1 cellular context compared by ENCODE assay signal in genomic region chr22:19792383-19792896, GRCh38. TPM values are rescaled to one million over a fixed set of nuclear protein-coding genes. Genes with fewer than 3 reads are reported as not detected.
"Had no signal": no experiment of that assay in that cellular context is flagged by ENCODE, and none has a peak within 500 bp of the region (broad histone marks: within the 10 kb centered on the region; RNA-seq: fewer than 3 reads in every experiment).

No MANE protein-coding gene starts in this region.

RNA-seq across cellular contexts. Expression of gene TBX1, which starts 31.9 kb away (rescaled TPM):
- total RNA-seq: MCF 10A had no signal
